20 cellular contexts compared by ENCODE assay signal in the genomic region with DNA sequence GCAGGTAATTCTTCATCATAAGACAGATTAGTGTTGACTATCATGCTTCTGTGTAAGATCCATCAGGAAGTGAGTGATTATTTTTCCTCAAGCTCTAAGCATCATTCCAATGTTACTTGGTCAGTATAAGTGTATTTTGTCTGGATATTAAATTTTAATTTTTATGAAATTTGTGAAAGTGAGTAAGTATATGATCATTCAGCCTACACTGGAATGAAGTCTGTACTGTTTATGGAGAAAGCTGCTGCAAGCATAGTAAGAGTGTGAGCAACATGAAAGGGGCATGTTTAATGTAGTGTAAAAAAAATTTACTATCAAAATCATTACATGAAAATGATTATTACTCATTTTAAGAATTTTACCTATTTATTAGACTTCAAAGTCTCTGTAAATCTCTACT.
"Had no signal": no experiment of that assay in that cellular context is flagged by ENCODE, and none has a peak within 500 bp of the region (broad histone marks: within the 10 kb centered on the region; RNA-seq: fewer than 3 reads in every experiment).

No MANE protein-coding gene starts in this region.

- H3K27me3 ChIP-seq: esophagus muscularis mucosa, gastrocnemius medialis, heart right ventricle, left lung had no signal

- H3K27ac ChIP-seq: coronary artery, dorsolateral prefrontal cortex, esophagus muscularis mucosa, gastrocnemius medialis, heart right ventricle, left lung, lower lobe of right lung had no signal

- H3K4me1 ChIP-seq: esophagus muscularis mucosa, gastrocnemius medialis, heart right ventricle, left lung, lower lobe of right lung had no signal

- ATAC-seq: gastrocnemius medialis; heart right ventricle; left cardiac atrium; left lung; left ventricle myocardium superior; lower lobe of right lung; mucosa of descending colon; naive thymus-derived CD8-positive, alpha-beta T cell had no signal

- H3K36me3 ChIP-seq: gastrocnemius medialis, left lung had no signal

- H3K4me3 ChIP-seq: coronary artery, dorsolateral prefrontal cortex, esophagus muscularis mucosa, gastrocnemius medialis, heart right ventricle, left lung, lower lobe of right lung, mucosa of descending colon had no signal

- H3K9me3 ChIP-seq: esophagus muscularis mucosa, gastrocnemius medialis, lower lobe of right lung had no signal

- DNase-seq: dermis blood vessel endothelial cell; dorsolateral prefrontal cortex; effector CD4-positive, alpha-beta T cell; effector memory CD4-positive, alpha-beta T cell; foreskin melanocyte; gastrocnemius medialis; glutamatergic neuron; head of caudate nucleus; heart right ventricle; hippocampal formation; left cardiac atrium; left lung; left ventricle myocardium superior; lower lobe of right lung; mesenchymal stem cell; mucosa of descending colon; naive B cell; naive thymus-derived CD8-positive, alpha-beta T cell had no signal
